ENCODE assay signal across 12 cellular contexts in genomic region chr2:183495589-183496267, GRCh38.
A peak's percentile ranks its signal among the peaks of the same experiment; 100 is the strongest.
DNase-seq lines count a peak whose midpoint lies in the region; ATAC-seq, FAIRE-seq and TF ChIP-seq lines count a peak whose summit lies in the region.
"Had no signal": no experiment of that assay in that cellular context is flagged by ENCODE, and none has a peak within 500 bp of the region (broad histone marks: within the 10 kb centered on the region; RNA-seq: fewer than 3 reads in every experiment).

No MANE protein-coding gene starts in this region.

- H3K9ac ChIP-seq in Karpas-422 (ENCODE audit: low read length) = 0 out of 2 replicates have a peak overlapping the region, but pooled peaks have one; percentile 13
- H3K9ac ChIP-seq: BLaER1, KMS-11 had no signal

- no peaks in the 10 kb centered on the region for H3K9me2 ChIP-seq in Karpas-422 (replicated peaks; ENCODE audit: insufficient read depth, low read length)

- H3K9me3 ChIP-seq in Karpas-422 (ENCODE audit: low read length) (no peaks in the 10 kb centered on the region), prostate gland (no peaks in the 10 kb centered on the region), esophagus muscularis mucosa (no peaks in the 10 kb centered on the region)
- H3K9me3 ChIP-seq: BLaER1 had no signal

- FAIRE-seq in GM12892 (lab: Jason Lieb, UNC) = peak; percentile 94

- peak; percentile 64 for ATAC-seq in GM19372 (IDR thresholded peaks at IDR 0.05; ENCODE audit: low read depth, unreplicated experiment)
- ATAC-seq in HG02840 (IDR thresholded peaks at IDR 0.05; ENCODE audit: low FRiP score, unreplicated experiment) = peak; percentile 98

- H3K27me3 ChIP-seq in Karpas-422 (ENCODE audit: low read length) = no peaks in the 10 kb centered on the region
- no peaks in the 10 kb centered on the region for H3K27me3 ChIP-seq in prostate gland (replicated peaks; ENCODE audit: insufficient read depth)
- no peaks in the 10 kb centered on the region for H3K27me3 ChIP-seq in esophagus muscularis mucosa
- H3K27me3 ChIP-seq: BLaER1 had no signal

- H3K4me1 ChIP-seq in Karpas-422 (ENCODE audit: low read length) (peaks cover 14% of the 10 kb centered on the region), prostate gland (replicated peaks) (no peaks in the 10 kb centered on the region), esophagus muscularis mucosa (peaks cover 3 to 12% (median 10%) of the 10 kb centered on the region in 4 donors)

- no peaks in the 10 kb centered on the region for H4K20me1 ChIP-seq in Karpas-422 (ENCODE audit: insufficient read depth, low read depth, low read length)
- H4K20me1 ChIP-seq: BLaER1 had no signal

- WGBS in prostate gland = 53% methylated on average over 3 of the region's 3 CpGs
- WGBS in esophagus muscularis mucosa = 60% methylated on average over 3 of the region's 3 CpGs

- no peak for DNase-seq in GM12892 (ENCODE audit: insufficient read length)
- peak; percentile 69 for DNase-seq in Karpas-422
- DNase-seq in prostate gland (ENCODE audit: low spot score) = no peak
- no peak for DNase-seq in esophagus muscularis mucosa (ENCODE audit: extremely low spot score)
- no peak for DNase-seq in C1 segment of cervical spinal cord (lab: John Stamatoyannopoulos, UW)
- no peak for DNase-seq in NCI-H2081 treated with DMSO at 0.1 percent for 48 hours (lab: John Stamatoyannopoulos, UW)
- DNase-seq: activated T-cell treated with anti-CD3 and anti-CD28 coated beads, Interleukin-2, amount 50 U/mL, for 48 hours; foreskin fibroblast had no signal

- TF ChIP-seq CTCF in prostate gland (IDR thresholded peaks at IDR 0.05) (no peak), esophagus muscularis mucosa (IDR thresholded peaks at IDR 0.05) (no peak)

- H3K36me3 ChIP-seq in Karpas-422 (ENCODE audit: insufficient read depth, low read length) (no peaks in the 10 kb centered on the region), prostate gland (no peaks in the 10 kb centered on the region), esophagus muscularis mucosa (no peaks in the 10 kb centered on the region)
- H3K36me3 ChIP-seq: BLaER1 had no signal

- no peaks in the 10 kb centered on the region for H3K79me2 ChIP-seq in Karpas-422 (ENCODE audit: low read length)

- peak overlapping the region; percentile 53 for H3K4me2 ChIP-seq in Karpas-422 (ENCODE audit: low read depth, low read length, poor library complexity, severe bottlenecking)
- H3K4me2 ChIP-seq: BLaER1, KMS-11 had no signal

- no peak overlapping the region for H3K4me3 ChIP-seq in Karpas-422 (ENCODE audit: low read length)
- H3K4me3 ChIP-seq in prostate gland = no peak overlapping the region
- H3K4me3 ChIP-seq in esophagus muscularis mucosa = no peak overlapping the region
- H3K4me3 ChIP-seq: BLaER1 had no signal

- no peak overlapping the region for H2AFZ ChIP-seq in Karpas-422 (ENCODE audit: low read length)

- TF ChIP-seq EP300 in esophagus muscularis mucosa (IDR thresholded peaks at IDR 0.05) = no peak

- TF ChIP-seq POLR2A in GM12892 (IDR thresholded peaks at IDR 0.05; ENCODE audit: low read depth, low read length) (no peak), prostate gland (IDR thresholded peaks at IDR 0.05) (no peak), esophagus muscularis mucosa (IDR thresholded peaks at IDR 0.05; ENCODE audit: low read depth) (no peak)

- intact Hi-C loops in prostate gland (cut with DNase I) (no loop called here), esophagus muscularis mucosa (cut with DNase I) (no loop called here)

- no peak overlapping the region for H3K27ac ChIP-seq in Karpas-422 (ENCODE audit: low read length)
- no peak overlapping the region for H3K27ac ChIP-seq in prostate gland
- no peak overlapping the region for H3K27ac ChIP-seq in esophagus muscularis mucosa (replicated peaks in 1 of 4)
- H3K27ac ChIP-seq: BLaER1, KMS-11 had no signal
